In genomic region chr11:72583177-72583553, GRCh38 we compare ENCODE assay signal across 17 cellular contexts.
DNase-seq lines count a peak whose midpoint lies in the region; ATAC-seq and TF ChIP-seq lines count a peak whose summit lies in the region.
"Had no signal": no experiment of that assay in that cellular context is flagged by ENCODE, and none has a peak within 500 bp of the region (broad histone marks: within the 10 kb centered on the region; RNA-seq: fewer than 3 reads in every experiment).

No MANE protein-coding gene starts in this region.

- H3K9me3 Mint-ChIP-seq in activated T-cell treated with anti-CD3 and anti-CD28 coated beads, Interleukin-2, amount 50 U/mL, for 4 hours: no peaks in the 10 kb centered on the region
- H3K9me3 Mint-ChIP-seq in CD4-positive, alpha-beta T cell: no peaks in the 10 kb centered on the region
- H3K9me3 Mint-ChIP-seq in endodermal cell: no peaks in the 10 kb centered on the region

- no peak for TF ChIP-seq CTCF in CD4-positive, alpha-beta T cell (IDR thresholded peaks at IDR 0.05)
- TF ChIP-seq CTCF in endodermal cell (conservative IDR thresholded peaks at IDR 0.05) (no peak), foreskin fibroblast (IDR thresholded peaks at IDR 0.05; ENCODE audit: low read depth, low read length) (no peak)

- POLR2A ChIA-PET in CD4-positive, alpha-beta T cell (lab: Charles Lee): no interaction called here

- 63 to 67% methylated on average over 1 to 2 of the region's 2 CpGs for WGBS in endodermal cell (ENCODE audit: insufficient coverage in 1 of 2, insufficient read length in 1 of 2), 2 experiments

- no peaks in the 10 kb centered on the region for H3K27me3 ChIP-seq in CD4-positive, alpha-beta T cell (ENCODE audit: control insufficient read depth, insufficient read depth, low read length)
- peaks cover 65% of the 10 kb centered on the region for H3K27me3 ChIP-seq in endodermal cell (ENCODE audit: control insufficient read depth, insufficient read depth, low read length, poor library complexity, severe bottlenecking)

- CTCF ChIA-PET in CD4-positive, alpha-beta T cell (lab: Charles Lee): no interaction called here

- no peaks in the 10 kb centered on the region for H3K36me3 ChIP-seq in endodermal cell (ENCODE audit: control insufficient read depth, insufficient read depth, low read length)
- H3K36me3 ChIP-seq: BLaER1, HAP-1 had no signal

- peaks cover 4% of the 10 kb centered on the region for H3K36me3 Mint-ChIP-seq in activated T-cell treated with anti-CD3 and anti-CD28 coated beads, Interleukin-2, amount 50 U/mL, for 4 hours (ENCODE audit: insufficient read depth)
- no peaks in the 10 kb centered on the region for H3K36me3 Mint-ChIP-seq in CD4-positive, alpha-beta T cell (ENCODE audit: low read depth)
- no peaks in the 10 kb centered on the region for H3K36me3 Mint-ChIP-seq in endodermal cell (ENCODE audit: low read depth)

- H3K27ac ChIP-seq in CD4-positive, alpha-beta T cell (ENCODE audit: low read depth, low read length): no peak overlapping the region
- no peak overlapping the region for H3K27ac ChIP-seq in endodermal cell (ENCODE audit: low read depth, low read length)
- H3K27ac ChIP-seq: 22Rv1, BLaER1 had no signal

- no peak overlapping the region for H3K27ac Mint-ChIP-seq in CD4-positive, alpha-beta T cell
- H3K27ac Mint-ChIP-seq in endodermal cell: no peak overlapping the region

- no peak for ATAC-seq in activated T-cell treated with anti-CD3 and anti-CD28 coated beads, Interleukin-2, amount 50 U/mL, for 4 hours
- no peak for ATAC-seq in CD4-positive, alpha-beta T cell (ENCODE audit: poor library complexity)
- no peak for ATAC-seq in sciatic nerve

- H3K4me3 ChIP-seq in endodermal cell (ENCODE audit: low read length) (no peak overlapping the region), foreskin fibroblast (ENCODE audit: low read depth in 1 of 2, low read length in 2 of 2) (no peak overlapping the region)
- H3K4me3 ChIP-seq: BLaER1, HAP-1 had no signal

- intact Hi-C loops in CD4-positive, alpha-beta T cell (cut with DNase I, micrococcal nuclease): no loop called here
- intact Hi-C loops in sciatic nerve (cut with DNase I): no loop called here

- no peaks in the 10 kb centered on the region for H3K4me1 ChIP-seq in endodermal cell (ENCODE audit: control insufficient read depth, insufficient read depth, low read length)
- H3K4me1 ChIP-seq: HAP-1 had no signal

- DNase-seq in activated T-cell treated with anti-CD3 and anti-CD28 coated beads, Interleukin-2, amount 50 U/mL, for 4 hours: no peak
- DNase-seq in activated T-cell treated with anti-CD3 and anti-CD28 coated beads for 4 hours (no peak), endodermal cell (peak; percentile 34), sciatic nerve (ENCODE audit: low spot score) (peak; percentile 41), foreskin fibroblast (no peak), amniotic stem cell (lab: John Stamatoyannopoulos, UW) (no peak)
- DNase-seq in CD4-positive, alpha-beta T cell: no peak
- no peak for DNase-seq in stimulated activated CD4-positive, alpha-beta T cell treated with anti-CD3 and anti-CD28 coated beads, Interleukin-12 subunit alpha, Interleukin-12 subunit beta, amount 100 ng/mL, for 4 hours
- DNase-seq: COR-L47, DMS153, Kasumi-1, NCI-H1105 treated with DMSO at 0.1 percent for 48 hours, NCI-H187, NCI-H446 had no signal

- H3K27me3 Mint-ChIP-seq in activated T-cell treated with anti-CD3 and anti-CD28 coated beads, Interleukin-2, amount 50 U/mL, for 4 hours (ENCODE audit: low read depth): peaks cover 16% of the 10 kb centered on the region
- peaks cover 24% of the 10 kb centered on the region for H3K27me3 Mint-ChIP-seq in CD4-positive, alpha-beta T cell
- peaks cover 55% of the 10 kb centered on the region for H3K27me3 Mint-ChIP-seq in endodermal cell (ENCODE audit: insufficient read depth)

- peaks cover 19% of the 10 kb centered on the region for H3K4me1 Mint-ChIP-seq in activated T-cell treated with anti-CD3 and anti-CD28 coated beads, Interleukin-2, amount 50 U/mL, for 4 hours (ENCODE audit: low read depth)
- peaks cover 17% of the 10 kb centered on the region for H3K4me1 Mint-ChIP-seq in CD4-positive, alpha-beta T cell (ENCODE audit: low read depth)
- peaks cover 1% of the 10 kb centered on the region for H3K4me1 Mint-ChIP-seq in endodermal cell

- H3K9ac ChIP-seq in endodermal cell (ENCODE audit: extremely low read depth, low read length, poor library complexity, severe bottlenecking): no peak overlapping the region
- H3K9ac ChIP-seq: BLaER1 had no signal

- H3K9me3 ChIP-seq in CD4-positive, alpha-beta T cell (ENCODE audit: control insufficient read depth, low read length): no peaks in the 10 kb centered on the region
- no peaks in the 10 kb centered on the region for H3K9me3 ChIP-seq in endodermal cell (ENCODE audit: control insufficient read depth, low read length)
- H3K9me3 ChIP-seq: BLaER1, HAP-1 had no signal

- peak overlapping the region; percentile 60 for H3K4me3 Mint-ChIP-seq in activated T-cell treated with anti-CD3 and anti-CD28 coated beads, Interleukin-2, amount 50 U/mL, for 4 hours
- H3K4me3 Mint-ChIP-seq in CD4-positive, alpha-beta T cell: peak overlapping the region; percentile 15
- no peak overlapping the region for H3K4me3 Mint-ChIP-seq in endodermal cell

Comparison
In these comparisons a context has a peak if more than half of its experiments do, and no peak if none do; other contexts are left out.
1. DNase-seq: peak in endodermal cell (single experiment) and sciatic nerve (single experiment); none in activated T-cell treated with anti-CD3 and anti-CD28 coated beads, Interleukin-2, amount 50 U/mL, for 4 hours (single experiment), activated T-cell treated with anti-CD3 and anti-CD28 coated beads for 4 hours (single experiment), CD4-positive, alpha-beta T cell (0 of 10), foreskin fibroblast (0 of 2), amniotic stem cell (single experiment) and stimulated activated CD4-positive, alpha-beta T cell treated with anti-CD3 and anti-CD28 coated beads, Interleukin-12 subunit alpha, Interleukin-12 subunit beta, amount 100 ng/mL, for 4 hours (single experiment).